1 cellular context compared by ENCODE assay signal in the genomic region with DNA sequence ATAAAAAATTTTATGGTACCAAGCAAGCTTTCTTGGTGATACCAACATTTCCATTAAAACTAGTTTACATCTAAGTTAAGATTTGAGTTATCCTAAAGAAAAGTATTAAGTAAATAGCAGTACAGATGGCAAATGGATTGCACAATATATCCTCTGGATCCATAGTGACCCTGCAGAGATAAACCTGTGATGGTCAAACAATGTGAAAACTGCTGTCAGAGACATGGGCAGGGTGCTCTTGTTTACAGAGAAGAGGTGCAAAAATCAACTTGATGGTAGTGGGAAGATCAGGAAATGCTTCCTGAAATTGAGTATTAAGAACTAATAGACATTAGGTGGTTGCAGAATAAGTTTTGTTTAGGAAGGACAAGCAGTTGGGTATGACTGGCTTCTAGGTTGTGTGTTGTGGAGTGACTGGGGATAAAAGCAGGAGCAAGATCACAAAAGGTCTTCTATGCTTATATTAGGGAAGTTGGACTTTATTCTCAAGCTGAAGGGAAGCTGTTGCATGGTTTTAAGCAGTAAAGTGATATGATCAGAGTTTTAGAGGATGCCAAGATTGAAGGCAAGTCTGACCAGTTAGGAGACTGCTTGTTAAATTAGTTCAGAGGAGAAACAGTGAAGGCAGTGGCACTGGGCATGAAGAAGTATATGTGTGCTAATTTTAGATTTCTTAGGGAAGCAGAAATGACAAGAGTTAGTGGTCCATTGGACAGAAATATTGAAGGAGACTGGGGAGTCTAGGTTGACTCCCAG.
A peak's percentile ranks its signal among the peaks of the same experiment; 100 is the strongest.
TF ChIP-seq lines count a peak whose summit lies in the region.

No MANE protein-coding gene starts in this region.

TF ChIP-seq in HepG2, 621 proteins besides CTCF, POLR2A, EP300 and RAD21 (continued from another document and continues in another):
- TF ChIP-seq, protein P1, sequence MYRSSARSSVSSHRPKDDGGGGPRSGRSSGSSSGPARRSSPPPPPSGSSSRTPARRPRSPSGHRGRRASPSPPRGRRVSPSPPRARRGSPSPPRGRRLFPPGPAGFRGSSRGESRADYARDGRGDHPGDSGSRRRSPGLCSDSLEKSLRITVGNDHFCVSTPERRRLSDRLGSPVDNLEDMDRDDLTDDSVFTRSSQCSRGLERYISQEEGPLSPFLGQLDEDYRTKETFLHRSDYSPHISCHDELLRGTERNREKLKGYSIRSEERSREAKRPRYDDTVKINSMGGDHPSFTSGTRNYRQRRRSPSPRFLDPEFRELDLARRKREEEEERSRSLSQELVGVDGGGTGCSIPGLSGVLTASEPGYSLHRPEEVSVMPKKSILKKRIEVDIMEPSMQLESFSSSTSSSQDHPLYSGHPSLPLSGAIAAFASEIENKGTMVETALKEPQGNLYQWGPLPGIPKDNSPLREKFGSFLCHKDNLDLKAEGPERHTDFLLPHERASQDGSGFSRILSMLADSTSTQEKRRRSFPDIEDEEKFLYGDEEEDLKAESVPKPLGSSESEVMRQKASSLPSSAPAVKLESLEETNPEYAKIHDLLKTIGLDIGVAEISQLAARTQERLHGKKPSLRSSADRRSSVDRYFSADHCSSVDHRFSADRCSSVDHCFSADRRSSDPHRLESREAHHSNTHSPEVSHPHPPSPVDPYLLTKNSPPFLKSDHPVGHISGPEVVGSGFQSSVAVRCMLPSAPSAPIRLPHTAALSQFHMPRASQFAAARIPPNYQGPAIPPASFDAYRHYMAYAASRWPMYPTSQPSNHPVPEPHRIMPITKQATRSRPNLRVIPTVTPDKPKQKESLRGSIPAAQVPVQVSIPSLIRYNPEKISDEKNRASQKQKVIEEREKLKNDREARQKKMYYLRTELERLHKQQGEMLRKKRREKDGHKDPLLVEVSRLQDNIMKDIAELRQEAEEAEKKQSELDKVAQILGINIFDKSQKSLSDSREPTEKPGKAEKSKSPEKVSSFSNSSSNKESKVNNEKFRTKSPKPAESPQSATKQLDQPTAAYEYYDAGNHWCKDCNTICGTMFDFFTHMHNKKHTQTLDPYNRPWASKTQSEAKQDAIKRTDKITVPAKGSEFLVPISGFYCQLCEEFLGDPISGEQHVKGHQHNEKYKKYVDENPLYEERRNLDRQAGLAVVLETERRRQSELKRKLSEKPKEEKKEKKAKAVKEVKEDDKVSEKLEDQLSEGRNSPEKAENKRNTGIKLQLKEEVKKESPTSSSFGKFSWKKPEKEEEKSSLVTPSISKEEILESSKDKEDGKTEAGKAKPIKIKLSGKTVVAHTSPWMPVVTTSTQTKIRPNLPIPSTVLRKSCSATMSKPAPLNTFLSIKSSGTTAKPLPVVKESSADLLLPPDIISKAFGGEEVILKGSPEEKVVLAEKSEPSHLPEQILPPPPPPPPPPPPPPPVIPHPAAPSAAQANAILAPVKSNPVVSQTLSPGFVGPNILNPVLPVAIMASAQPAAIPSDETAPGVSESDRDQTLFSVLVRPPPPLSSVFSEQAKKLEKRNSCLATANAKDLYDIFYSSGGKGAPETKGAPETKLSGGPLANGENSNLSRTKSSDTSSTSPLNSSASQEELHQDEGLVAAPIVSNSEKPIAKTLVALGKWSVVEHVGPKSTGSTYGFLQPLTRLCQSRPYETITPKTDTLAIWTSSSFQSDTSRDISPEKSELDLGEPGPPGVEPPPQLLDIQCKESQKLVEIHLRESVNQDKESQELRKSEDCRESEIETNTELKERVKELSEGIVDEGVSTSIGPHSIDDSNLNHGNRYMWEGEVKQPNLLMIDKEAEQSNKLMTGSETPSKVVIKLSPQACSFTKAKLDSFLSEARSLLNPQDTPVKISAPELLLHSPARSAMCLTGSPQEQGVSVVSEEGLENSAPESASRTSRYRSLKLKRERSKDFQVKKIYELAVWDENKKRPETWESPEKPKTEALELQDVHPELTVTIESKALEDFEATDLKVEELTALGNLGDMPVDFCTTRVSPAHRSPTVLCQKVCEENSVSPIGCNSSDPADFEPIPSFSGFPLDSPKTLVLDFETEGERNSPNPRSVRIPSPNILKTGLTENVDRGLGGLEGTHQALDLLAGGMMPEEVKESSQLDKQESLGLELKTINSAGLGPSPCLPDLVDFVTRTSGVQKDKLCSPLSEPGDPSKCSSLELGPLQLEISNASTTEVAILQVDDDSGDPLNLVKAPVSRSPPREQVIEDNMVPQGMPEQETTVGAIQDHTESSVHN (CRISPR knock-in tag; IDR thresholded peaks at IDR 0.05) = no peak
- TF ChIP-seq REPIN1 (CRISPR knock-in tag; IDR thresholded peaks at IDR 0.05; ENCODE audit: borderline replicate concordance, low read depth) = no peak
- TF ChIP-seq E2F5 (CRISPR knock-in tag; conservative IDR thresholded peaks at IDR 0.05) = no peak
- no peak for TF ChIP-seq CHCHD3 (CRISPR knock-in tag; IDR thresholded peaks at IDR 0.05)
- TF ChIP-seq ZNF780A (CRISPR knock-in tag; IDR thresholded peaks at IDR 0.05) = no peak
- no peak for TF ChIP-seq ZNF30 (CRISPR knock-in tag; IDR thresholded peaks at IDR 0.05)
- TF ChIP-seq ZNF282 (IDR thresholded peaks at IDR 0.05; ENCODE audit: partially characterized antibody) = no peak
- peak; percentile 39; the same call in 1 of the 2 replicates for TF ChIP-seq THAP11 (CRISPR knock-in tag; IDR thresholded peaks at IDR 0.05)
- TF ChIP-seq, protein P2, sequence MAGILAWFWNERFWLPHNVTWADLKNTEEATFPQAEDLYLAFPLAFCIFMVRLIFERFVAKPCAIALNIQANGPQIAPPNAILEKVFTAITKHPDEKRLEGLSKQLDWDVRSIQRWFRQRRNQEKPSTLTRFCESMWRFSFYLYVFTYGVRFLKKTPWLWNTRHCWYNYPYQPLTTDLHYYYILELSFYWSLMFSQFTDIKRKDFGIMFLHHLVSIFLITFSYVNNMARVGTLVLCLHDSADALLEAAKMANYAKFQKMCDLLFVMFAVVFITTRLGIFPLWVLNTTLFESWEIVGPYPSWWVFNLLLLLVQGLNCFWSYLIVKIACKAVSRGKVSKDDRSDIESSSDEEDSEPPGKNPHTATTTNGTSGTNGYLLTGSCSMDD (CRISPR knock-in tag; IDR thresholded peaks at IDR 0.05) = no peak
- TF ChIP-seq EZH2 (conservative IDR thresholded peaks at IDR 0.05; ENCODE audit: low read depth, low read length) = no peak
- TF ChIP-seq TFDP1 (CRISPR knock-in tag; IDR thresholded peaks at IDR 0.05; ENCODE audit: borderline replicate concordance) = no peak
- 0 out of 2 replicates have a peak, but pooled peaks have one; percentile 33 for TF ChIP-seq TP53 (CRISPR knock-in tag; conservative IDR thresholded peaks at IDR 0.05)
- no peak for TF ChIP-seq PAWR (CRISPR knock-in tag; IDR thresholded peaks at IDR 0.05; ENCODE audit: borderline replicate concordance)
- no peak for TF ChIP-seq ZNF737 (CRISPR knock-in tag; IDR thresholded peaks at IDR 0.05; ENCODE audit: borderline replicate concordance)
- no peak for TF ChIP-seq ZNF891 (CRISPR knock-in tag; IDR thresholded peaks at IDR 0.05)
- TF ChIP-seq, protein P3, sequence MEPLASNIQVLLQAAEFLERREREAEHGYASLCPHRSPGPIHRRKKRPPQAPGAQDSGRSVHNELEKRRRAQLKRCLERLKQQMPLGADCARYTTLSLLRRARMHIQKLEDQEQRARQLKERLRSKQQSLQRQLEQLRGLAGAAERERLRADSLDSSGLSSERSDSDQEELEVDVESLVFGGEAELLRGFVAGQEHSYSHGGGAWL (CRISPR knock-in tag; IDR thresholded peaks at IDR 0.05) = no peak
- no peak for TF ChIP-seq HNRNPH1 (optimal IDR thresholded peaks at IDR 0.05; ENCODE audit: low read depth, low read length)
- peak; percentile 75 for TF ChIP-seq HOMEZ (CRISPR knock-in tag; IDR thresholded peaks at IDR 0.05; ENCODE audit: low read depth)
- TF ChIP-seq GTF2F1 (IDR thresholded peaks at IDR 0.05; ENCODE audit: low read length) = no peak
- TF ChIP-seq ZIK1 (CRISPR knock-in tag; IDR thresholded peaks at IDR 0.05; ENCODE audit: borderline replicate concordance, low read depth) = no peak
- TF ChIP-seq NFYB (CRISPR knock-in tag; IDR thresholded peaks at IDR 0.05) = no peak
- no peak for TF ChIP-seq ZNF782 (CRISPR knock-in tag; IDR thresholded peaks at IDR 0.05; ENCODE audit: borderline replicate concordance)
- no peak for TF ChIP-seq ZNF562 (CRISPR knock-in tag; IDR thresholded peaks at IDR 0.05; ENCODE audit: borderline replicate concordance)
- no peak; the same call in 1 of the 2 replicates for TF ChIP-seq THRA (CRISPR knock-in tag; IDR thresholded peaks at IDR 0.05; ENCODE audit: borderline replicate concordance)
- TF ChIP-seq FOSL2 (CRISPR knock-in tag; IDR thresholded peaks at IDR 0.05) = peak; percentile 65
- TF ChIP-seq CBX2 (IDR thresholded peaks at IDR 0.05; ENCODE audit: low read depth, low read length) = no peak
- no peak for TF ChIP-seq CBX2 (CRISPR knock-in tag; IDR thresholded peaks at IDR 0.05; ENCODE audit: low read depth)
- peak; percentile 85 for TF ChIP-seq TFAP4 (IDR thresholded peaks at IDR 0.05; ENCODE audit: borderline replicate concordance, low read depth)
- TF ChIP-seq, protein P4, sequence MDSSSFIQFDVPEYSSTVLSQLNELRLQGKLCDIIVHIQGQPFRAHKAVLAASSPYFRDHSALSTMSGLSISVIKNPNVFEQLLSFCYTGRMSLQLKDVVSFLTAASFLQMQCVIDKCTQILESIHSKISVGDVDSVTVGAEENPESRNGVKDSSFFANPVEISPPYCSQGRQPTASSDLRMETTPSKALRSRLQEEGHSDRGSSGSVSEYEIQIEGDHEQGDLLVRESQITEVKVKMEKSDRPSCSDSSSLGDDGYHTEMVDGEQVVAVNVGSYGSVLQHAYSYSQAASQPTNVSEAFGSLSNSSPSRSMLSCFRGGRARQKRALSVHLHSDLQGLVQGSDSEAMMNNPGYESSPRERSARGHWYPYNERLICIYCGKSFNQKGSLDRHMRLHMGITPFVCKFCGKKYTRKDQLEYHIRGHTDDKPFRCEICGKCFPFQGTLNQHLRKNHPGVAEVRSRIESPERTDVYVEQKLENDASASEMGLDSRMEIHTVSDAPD (CRISPR knock-in tag; IDR thresholded peaks at IDR 0.05) = no peak
- TF ChIP-seq ZNF609 (CRISPR knock-in tag; IDR thresholded peaks at IDR 0.05; ENCODE audit: borderline replicate concordance) = peak; percentile 83; the same call in 1 of the 2 replicates
